ENCODE assay signal across 17 cellular contexts in genomic region chrX:39161856-39162255, GRCh38.
DNase-seq lines count a peak whose midpoint lies in the region; ATAC-seq and TF ChIP-seq lines count a peak whose summit lies in the region.
"Had no signal": no experiment of that assay in that cellular context is flagged by ENCODE, and none has a peak within 500 bp of the region (broad histone marks: within the 10 kb centered on the region; RNA-seq: fewer than 3 reads in every experiment).

No MANE protein-coding gene starts in this region.

- H3K27ac ChIP-seq in Karpas-422 (ENCODE audit: low read length): no peak overlapping the region
- H3K27ac ChIP-seq: BLaER1 treated with 17β-estradiol and CSF1 and Interleukin-3, amounts not matched to agents 10 nM and 100 nM; SK-N-MC; thyroid gland had no signal

- peaks cover 41% of the 10 kb centered on the region for H3K4me1 Mint-ChIP-seq in activated T-cell treated with anti-CD3 and anti-CD28 coated beads, Interleukin-2, amount 50 U/mL, for 24 hours (ENCODE audit: low read depth)
- H3K4me1 Mint-ChIP-seq in T-helper 17 cell: peaks cover 8% of the 10 kb centered on the region
- peaks cover 37% of the 10 kb centered on the region for H3K4me1 Mint-ChIP-seq in stimulated activated memory B cell treated with anti-CD40 and anti-IgM and Interleukin-4, amounts not matched to agents 10 μg/mL and 1 μg/mL and 100 μg/mL, for 72 hours

- H4K20me1 ChIP-seq in Karpas-422 (ENCODE audit: insufficient read depth, low read depth, low read length): no peaks in the 10 kb centered on the region
- H4K20me1 ChIP-seq: BLaER1 treated with 17β-estradiol and CSF1 and Interleukin-3, amounts not matched to agents 10 nM and 100 nM had no signal

- no peak overlapping the region for H3K4me2 ChIP-seq in Karpas-422 (ENCODE audit: low read depth, low read length, poor library complexity, severe bottlenecking)

- no peak overlapping the region for H2AFZ ChIP-seq in Karpas-422 (ENCODE audit: low read length)

- H3K9me3 ChIP-seq in T-helper 17 cell (ENCODE audit: control insufficient read depth, low read length, poor library complexity, severe bottlenecking) (no peaks in the 10 kb centered on the region), iPS-15b (ENCODE audit: control insufficient read depth, insufficient read depth, low read length) (no peaks in the 10 kb centered on the region), Karpas-422 (ENCODE audit: low read length) (no peaks in the 10 kb centered on the region)
- H3K9me3 ChIP-seq: BLaER1 treated with 17β-estradiol and CSF1 and Interleukin-3, amounts not matched to agents 10 nM and 100 nM; thyroid gland had no signal

- H3K27me3 Mint-ChIP-seq in activated T-cell treated with anti-CD3 and anti-CD28 coated beads, Interleukin-2, amount 50 U/mL, for 24 hours: peaks cover 62% of the 10 kb centered on the region
- H3K27me3 Mint-ChIP-seq in T-helper 17 cell: peaks cover 24% of the 10 kb centered on the region
- peaks cover 23% of the 10 kb centered on the region for H3K27me3 Mint-ChIP-seq in stimulated activated memory B cell treated with anti-CD40 and anti-IgM and Interleukin-4, amounts not matched to agents 10 μg/mL and 1 μg/mL and 100 μg/mL, for 72 hours

- no peaks in the 10 kb centered on the region for H3K9me3 Mint-ChIP-seq in activated T-cell treated with anti-CD3 and anti-CD28 coated beads, Interleukin-2, amount 50 U/mL, for 24 hours
- no peaks in the 10 kb centered on the region for H3K9me3 Mint-ChIP-seq in stimulated activated memory B cell treated with anti-CD40 and anti-IgM and Interleukin-4, amounts not matched to agents 10 μg/mL and 1 μg/mL and 100 μg/mL, for 72 hours
- H3K9me3 Mint-ChIP-seq: activated B cell treated with CpG ODN at 0.5 μM for 24 hours had no signal

- H3K4me1 ChIP-seq in iPS-15b (ENCODE audit: control insufficient read depth, insufficient read depth, low read length) (no peaks in the 10 kb centered on the region), Karpas-422 (ENCODE audit: low read length) (no peaks in the 10 kb centered on the region)

- no peaks in the 10 kb centered on the region for H3K36me3 ChIP-seq in iPS-15b (ENCODE audit: control insufficient read depth, insufficient read depth, low read length)
- no peaks in the 10 kb centered on the region for H3K36me3 ChIP-seq in Karpas-422 (ENCODE audit: insufficient read depth, low read length)
- H3K36me3 ChIP-seq: BLaER1 treated with 17β-estradiol and CSF1 and Interleukin-3, amounts not matched to agents 10 nM and 100 nM; thyroid gland had no signal

- H3K4me3 Mint-ChIP-seq in activated T-cell treated with anti-CD3 and anti-CD28 coated beads, Interleukin-2, amount 50 U/mL, for 24 hours: no peak overlapping the region
- H3K4me3 Mint-ChIP-seq in T-helper 17 cell: peak overlapping the region; percentile 83
- H3K4me3 Mint-ChIP-seq in stimulated activated memory B cell treated with anti-CD40 and anti-IgM and Interleukin-4, amounts not matched to agents 10 μg/mL and 1 μg/mL and 100 μg/mL, for 72 hours: peak overlapping the region; percentile 30
- H3K4me3 Mint-ChIP-seq: activated B cell treated with CpG ODN at 0.5 μM for 24 hours had no signal

- H3K27ac Mint-ChIP-seq in activated T-cell treated with anti-CD3 and anti-CD28 coated beads, Interleukin-2, amount 50 U/mL, for 24 hours: peak overlapping the region; percentile 22
- H3K27ac Mint-ChIP-seq in T-helper 17 cell: no peak overlapping the region
- H3K27ac Mint-ChIP-seq in stimulated activated memory B cell treated with anti-CD40 and anti-IgM and Interleukin-4, amounts not matched to agents 10 μg/mL and 1 μg/mL and 100 μg/mL, for 72 hours: peak overlapping the region; percentile 69
- H3K27ac Mint-ChIP-seq: activated B cell treated with CpG ODN at 0.5 μM for 24 hours, progenitor cell of endocrine pancreas had no signal

- no peak for ATAC-seq in T-helper 17 cell
- ATAC-seq in stimulated activated memory B cell treated with anti-CD40 and anti-IgM and Interleukin-4, amounts not matched to agents 10 μg/mL and 1 μg/mL and 100 μg/mL, for 72 hours: no peak

- H3K9ac ChIP-seq in iPS-15b (ENCODE audit: low read depth, low read length) (no peak overlapping the region), Karpas-422 (ENCODE audit: low read length) (no peak overlapping the region)
- H3K9ac ChIP-seq: BLaER1 treated with 17β-estradiol and CSF1 and Interleukin-3, amounts not matched to agents 10 nM and 100 nM had no signal

- no peaks in the 10 kb centered on the region for H3K36me3 Mint-ChIP-seq in activated T-cell treated with anti-CD3 and anti-CD28 coated beads, Interleukin-2, amount 50 U/mL, for 24 hours (ENCODE audit: low read depth)
- H3K36me3 Mint-ChIP-seq in T-helper 17 cell (ENCODE audit: low read depth): no peaks in the 10 kb centered on the region
- no peaks in the 10 kb centered on the region for H3K36me3 Mint-ChIP-seq in stimulated activated memory B cell treated with anti-CD40 and anti-IgM and Interleukin-4, amounts not matched to agents 10 μg/mL and 1 μg/mL and 100 μg/mL, for 72 hours

- DNase-seq in activated T-cell treated with anti-CD3 and anti-CD28 coated beads, Interleukin-2, amount 50 U/mL, for 24 hours: no peak
- DNase-seq in activated T-cell treated with anti-CD3 and anti-CD28 coated beads for 4 hours (no peak), T-helper 17 cell (no peak), globus pallidus (ENCODE audit: low spot score) (no peak), erythroblast (lab: John Stamatoyannopoulos, UW) (no peak), Karpas-422 (no peak)
- DNase-seq: activated B cell treated with CpG ODN at 0.5 μM for 24 hours, EL, midbrain, MM.1S, NCI-H2171, thyroid gland had no signal

- H3K4me3 ChIP-seq in iPS-15b (ENCODE audit: low read depth, low read length) (peak overlapping the region; percentile 18), Karpas-422 (ENCODE audit: low read length) (no peak overlapping the region)
- H3K4me3 ChIP-seq: BLaER1 treated with 17β-estradiol and CSF1 and Interleukin-3, amounts not matched to agents 10 nM and 100 nM; SK-N-MC; thyroid gland had no signal

- no peaks in the 10 kb centered on the region for H3K79me2 ChIP-seq in Karpas-422 (ENCODE audit: low read length)

- TF ChIP-seq POLR2A in erythroblast (IDR thresholded peaks at IDR 0.05; ENCODE audit: low read length): no peak

- H3K9me2 ChIP-seq in Karpas-422 (replicated peaks; ENCODE audit: insufficient read depth, low read length): no peaks in the 10 kb centered on the region

- peaks cover 25% of the 10 kb centered on the region for H3K27me3 ChIP-seq in iPS-15b (ENCODE audit: control insufficient read depth, insufficient read depth, low read length)
- H3K27me3 ChIP-seq in Karpas-422 (ENCODE audit: low read length): no peaks in the 10 kb centered on the region
